In the genomic region with DNA sequence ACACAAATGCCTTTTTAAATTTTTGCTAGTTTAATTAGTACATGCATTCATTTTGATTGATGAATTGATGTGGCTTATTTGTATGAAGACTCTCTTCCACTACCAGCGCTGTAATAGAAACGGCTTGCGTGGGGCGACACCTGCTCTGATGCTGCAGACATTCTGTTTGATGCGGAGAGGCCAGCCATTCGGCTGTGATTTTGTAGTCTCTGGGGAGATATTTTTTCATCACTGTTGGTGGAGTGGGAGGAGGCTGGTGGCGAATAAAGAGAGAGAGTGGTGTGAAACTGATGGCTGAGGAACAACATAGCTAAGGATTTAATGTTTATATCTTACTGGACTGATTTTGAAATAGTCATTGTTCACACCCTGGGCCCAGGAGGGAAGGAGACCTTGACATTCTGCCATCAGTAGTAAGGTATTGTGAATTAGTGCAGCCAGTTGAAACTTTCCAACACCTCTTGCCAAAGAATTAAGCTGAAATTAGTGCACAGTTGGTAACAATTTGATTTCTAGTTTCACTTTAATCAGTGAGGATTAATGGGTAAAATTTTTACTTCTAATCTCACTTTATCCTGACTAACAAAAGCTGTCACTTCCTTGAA, we compare ENCODE assay signal across 13 cellular contexts.
DNase-seq lines count a peak whose midpoint lies in the region; ATAC-seq, FAIRE-seq and TF ChIP-seq lines count a peak whose summit lies in the region.
"Had no signal": no experiment of that assay in that cellular context is flagged by ENCODE, and none has a peak within 500 bp of the region (broad histone marks: within the 10 kb centered on the region; RNA-seq: fewer than 3 reads in every experiment).

No MANE protein-coding gene starts in this region.

- H3K9me3 ChIP-seq in SK-N-MC (ENCODE audit: low read depth, low read length) (no peaks in the 10 kb centered on the region), psoas muscle (no peaks in the 10 kb centered on the region)
- H3K9me3 ChIP-seq: SJSA1 had no signal

- peak; percentile 47 for ATAC-seq in HG03432 (IDR thresholded peaks at IDR 0.05; ENCODE audit: unreplicated experiment)
- no peak for ATAC-seq in psoas muscle

- no peaks in the 10 kb centered on the region for H3K36me3 ChIP-seq in SK-N-MC (ENCODE audit: insufficient read depth, low read length)
- no peaks in the 10 kb centered on the region for H3K36me3 ChIP-seq in psoas muscle (ENCODE audit: insufficient read depth in 1 of 2, low read depth in 1 of 2)
- H3K36me3 ChIP-seq: SJSA1 had no signal

- H3K27ac ChIP-seq in SK-N-MC (no peak overlapping the region), psoas muscle (peak overlapping the region; percentile 30)
- H3K27ac ChIP-seq: SJSA1 had no signal

- peaks cover 15% of the 10 kb centered on the region for H3K4me1 ChIP-seq in psoas muscle

- WGBS in psoas muscle, 3 donors = 50 to 55% (median 52%) methylated on average over 7 of the region's 7 CpGs

- no peak for TF ChIP-seq CTCF in psoas muscle (IDR thresholded peaks at IDR 0.05)

- DNase-seq in GM19239 (ENCODE audit: insufficient read length, low spot score) (no peak), SK-N-MC (ENCODE audit: low read depth, low spot score) (no peak), psoas muscle (no peak), RKO (ENCODE audit: low spot score) (no peak), GOT3 (lab: John Stamatoyannopoulos, UW) (no peak)
- no peak for DNase-seq in activated CD4-positive, CD25-positive, alpha-beta regulatory T cell treated with anti-CD3 and anti-CD28 coated beads, Interleukin-2, amount 50 U/mL, for 72 hours
- DNase-seq in effector CD4-positive, alpha-beta T cell = no peak
- DNase-seq: H7, midbrain, NCI-H2227 treated with DMSO at 0.1 percent for 48 hours had no signal

- FAIRE-seq in GM19239 (lab: Jason Lieb, UNC) = peak; percentile 54

- peaks cover 0 to 4% (median 0%) of the 10 kb centered on the region in 3 donors for H3K27me3 ChIP-seq in psoas muscle (ENCODE audit: insufficient read depth in 3 of 3, low read length in 2 of 3)
- H3K27me3 ChIP-seq: SJSA1 had no signal

- no peak overlapping the region for H3K4me3 ChIP-seq in SK-N-MC
- no peak overlapping the region for H3K4me3 ChIP-seq in psoas muscle
- H3K4me3 ChIP-seq: coronary artery, SJSA1 had no signal

- peak overlapping the region; percentile 8 for H3K9ac ChIP-seq in SK-N-MC (ENCODE audit: insufficient read length)

- intact Hi-C loops in psoas muscle (cut with DNase I) = no loop called here
